In the genomic region with DNA sequence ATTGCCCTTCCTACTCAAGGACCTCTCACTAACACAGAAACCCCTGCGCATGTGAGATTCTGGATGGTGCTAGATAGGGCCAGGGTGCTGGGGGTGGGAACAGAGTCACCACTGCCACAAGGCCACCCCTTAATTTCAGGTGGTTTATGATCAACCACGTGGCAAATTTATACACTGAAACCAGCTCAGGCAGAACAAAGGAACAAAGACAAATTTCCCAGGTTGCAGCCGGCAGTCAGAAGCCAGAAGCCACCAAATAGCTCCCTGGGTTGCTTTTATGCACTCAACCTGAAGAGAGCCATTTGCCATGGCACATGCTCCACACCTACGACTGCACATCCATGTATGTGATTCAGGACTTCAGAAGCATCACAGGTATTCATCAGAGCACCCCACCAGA, we compare ENCODE assay signal across 8 cellular contexts. TPM values are rescaled to one million over a fixed set of nuclear protein-coding genes. Genes with fewer than 3 reads are reported as not detected.
A peak's percentile ranks its signal among the peaks of the same experiment; 100 is the strongest.
DNase-seq lines count a peak whose midpoint lies in the region; ATAC-seq and TF ChIP-seq lines count a peak whose summit lies in the region.

No MANE protein-coding gene starts in this region.

- H3K9ac ChIP-seq in BLaER1 (no peak overlapping the region), HUES6 (ENCODE audit: low read length) (no peak overlapping the region)

- no peaks in the 10 kb centered on the region for H3K27me3 Mint-ChIP-seq in activated T-helper 2 cell treated with anti-CD3 and anti-CD28 coated beads, Interferon-gamma antibody, Interleukin-2, Interleukin-4, amounts not matched to agents 10 μg/mL and 5 μg/mL and 100 μg/mL, durations not matched to agents 14 hours and 24 hours and 36 hours (ENCODE audit: low read depth)

- intact Hi-C loops in activated T-helper 2 cell treated with anti-CD3 and anti-CD28 coated beads, Interferon-gamma antibody, Interleukin-2, Interleukin-4, amounts not matched to agents 10 μg/mL and 5 μg/mL and 100 μg/mL, durations not matched to agents 14 hours and 24 hours and 36 hours (cut with micrococcal nuclease) = loop anchor here (1.0 to 5.0 kb wide), 7 partner anchors 13 to 572 kb away; a partner anchor contains a TSS

- H3K27me3 ChIP-seq in BLaER1 (no peaks in the 10 kb centered on the region), HUES6 (ENCODE audit: control insufficient read depth, insufficient read depth, low read length) (peaks cover 15% of the 10 kb centered on the region)

- peaks cover 64% of the 10 kb centered on the region for H4K20me1 ChIP-seq in BLaER1

- H3K4me1 ChIP-seq in BLaER1 = peaks cover 67% of the 10 kb centered on the region
- peaks cover 67% of the 10 kb centered on the region for H3K4me1 ChIP-seq in HUES6 (ENCODE audit: control insufficient read depth, insufficient read depth, low read length)

- peak overlapping the region; percentile 76 for H3K4me3 Mint-ChIP-seq in activated T-helper 2 cell treated with anti-CD3 and anti-CD28 coated beads, Interferon-gamma antibody, Interleukin-2, Interleukin-4, amounts not matched to agents 10 μg/mL and 5 μg/mL and 100 μg/mL, durations not matched to agents 14 hours and 24 hours and 36 hours (ENCODE audit: low read depth)

- H3K27ac ChIP-seq in BLaER1 = no peak overlapping the region
- no peak overlapping the region for H3K27ac ChIP-seq in HUES6 (ENCODE audit: low read depth, low read length)

- H3K27ac Mint-ChIP-seq in activated T-helper 2 cell treated with anti-CD3 and anti-CD28 coated beads, Interferon-gamma antibody, Interleukin-2, Interleukin-4, amounts not matched to agents 10 μg/mL and 5 μg/mL and 100 μg/mL, durations not matched to agents 14 hours and 24 hours and 36 hours = peak overlapping the region; percentile 72

- peak overlapping the region; percentile 96 for H3K4me2 ChIP-seq in BLaER1

- peak; percentile 46 for TF ChIP-seq POLR2A in GM19193 (IDR thresholded peaks at IDR 0.05; ENCODE audit: extremely low read depth, insufficient read depth, insufficient read length)

- H3K4me3 ChIP-seq in BLaER1 (no peak overlapping the region), HUES6 (ENCODE audit: low read depth, low read length) (0 out of 2 replicates have a peak overlapping the region, but pooled peaks have one; percentile 88)

- no peak for DNase-seq in activated T-helper 2 cell treated with anti-CD3 and anti-CD28 coated beads, Interferon-gamma antibody, Interleukin-2, Interleukin-4, amounts not matched to agents 10 μg/mL and 5 μg/mL and 100 μg/mL, durations not matched to agents 14 hours and 24 hours and 36 hours (ENCODE audit: low spot score)
- DNase-seq in stimulated activated CD4-positive, alpha-beta T cell treated with anti-CD3 and anti-CD28 coated beads, Interleukin-4, amount 100 ng/mL, for 24 hours = peak; percentile 66
- DNase-seq in NCI-H2196 (lab: John Stamatoyannopoulos, UW; ENCODE audit: unreplicated experiment) (no peak), MV-4-11 (lab: John Stamatoyannopoulos, UW) (no peak)

- H3K36me3 ChIP-seq in BLaER1 (no peaks in the 10 kb centered on the region), HUES6 (ENCODE audit: control insufficient read depth, insufficient read depth, low read length) (no peaks in the 10 kb centered on the region)

- H3K9me3 Mint-ChIP-seq in activated T-helper 2 cell treated with anti-CD3 and anti-CD28 coated beads, Interferon-gamma antibody, Interleukin-2, Interleukin-4, amounts not matched to agents 10 μg/mL and 5 μg/mL and 100 μg/mL, durations not matched to agents 14 hours and 24 hours and 36 hours = no peaks in the 10 kb centered on the region

- ATAC-seq in GM21515 (IDR thresholded peaks at IDR 0.05; ENCODE audit: unreplicated experiment) = no peak

- peaks cover 72% of the 10 kb centered on the region for H3K4me1 Mint-ChIP-seq in activated T-helper 2 cell treated with anti-CD3 and anti-CD28 coated beads, Interferon-gamma antibody, Interleukin-2, Interleukin-4, amounts not matched to agents 10 μg/mL and 5 μg/mL and 100 μg/mL, durations not matched to agents 14 hours and 24 hours and 36 hours (ENCODE audit: low read depth)

- H3K36me3 Mint-ChIP-seq in activated T-helper 2 cell treated with anti-CD3 and anti-CD28 coated beads, Interferon-gamma antibody, Interleukin-2, Interleukin-4, amounts not matched to agents 10 μg/mL and 5 μg/mL and 100 μg/mL, durations not matched to agents 14 hours and 24 hours and 36 hours (ENCODE audit: low read depth) = peaks cover 32% of the 10 kb centered on the region

- H3K9me3 ChIP-seq in BLaER1 (no peaks in the 10 kb centered on the region), HUES6 (ENCODE audit: control insufficient read depth, insufficient read depth, low read depth, low read length) (no peaks in the 10 kb centered on the region)

RNA-seq across cellular contexts. Expression of a gene that starts 2.5 kb away (rescaled TPM):
- total RNA-seq in activated T-helper 2 cell treated with anti-CD3 and anti-CD28 coated beads, Interferon-gamma antibody, Interleukin-2, Interleukin-4, amounts not matched to agents 10 μg/mL and 5 μg/mL and 100 μg/mL, durations not matched to agents 14 hours and 24 hours and 36 hours = 53.7 and 56.0 TPM in 2 replicates
